In the genomic region with DNA sequence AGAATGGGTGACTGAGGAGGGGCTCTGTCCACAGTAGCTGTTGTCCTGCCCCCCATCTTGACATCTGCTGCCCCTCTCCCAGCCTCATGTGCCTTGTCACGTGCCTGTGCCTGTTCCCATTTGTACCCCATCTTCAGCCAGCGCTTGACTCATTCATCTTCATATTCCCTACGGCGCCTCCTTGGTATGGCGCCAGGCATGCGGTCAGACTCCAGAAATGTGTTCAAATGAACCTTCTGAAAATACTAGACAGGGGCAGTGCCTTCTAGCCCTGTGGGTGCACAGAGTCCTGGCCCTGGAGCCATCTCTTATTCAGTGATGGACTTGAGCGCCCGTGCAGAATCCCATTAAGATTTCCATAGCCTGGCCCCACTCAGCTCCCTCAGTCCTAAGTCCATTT, we compare ENCODE assay signal across 22 cellular contexts. TPM values are rescaled to one million over a fixed set of nuclear protein-coding genes. Genes with fewer than 3 reads are reported as not detected.
DNase-seq lines count a peak whose midpoint lies in the region; ATAC-seq and TF ChIP-seq lines count a peak whose summit lies in the region.
"Had no signal": no experiment of that assay in that cellular context is flagged by ENCODE, and none has a peak within 500 bp of the region (broad histone marks: within the 10 kb centered on the region; RNA-seq: fewer than 3 reads in every experiment).

No MANE protein-coding gene starts in this region.

- BruUV-seq in MCF 10A (replicated peaks; lab: Mats Ljungman, UMichigan) = no TSS peak

- no peak overlapping the region for H3K4me3 Mint-ChIP-seq in MCF 10A (ENCODE audit: unreplicated experiment)
- H3K4me3 Mint-ChIP-seq in neural progenitor cell = no peak overlapping the region
- H3K4me3 Mint-ChIP-seq: CD4-positive, alpha-beta memory T cell; GM23338 had no signal

- POLR2A ChIA-PET in MCF 10A (lab: Yijun Ruan, JAX) = no interaction called here

- H3K4me3 ChIP-seq in breast epithelium (no peak overlapping the region), neural progenitor cell (no peak overlapping the region)
- H3K4me3 ChIP-seq: BLaER1, GM23338, K562 had no signal

- H3K9me3 Mint-ChIP-seq in MCF 10A (ENCODE audit: unreplicated experiment) (no peaks in the 10 kb centered on the region), neural progenitor cell (no peaks in the 10 kb centered on the region)
- H3K9me3 Mint-ChIP-seq: CD14-positive monocyte; CD4-positive, alpha-beta memory T cell; GM23338 had no signal

- CTCF ChIA-PET in MCF 10A (lab: Yijun Ruan, JAX) = interaction anchor here (0.6 kb wide), 1 partner anchor 188 kb away, joined by 3 read pairs; no protein-coding TSS in a partner anchor

- H3K36me3 ChIP-seq in breast epithelium (no peaks in the 10 kb centered on the region), neural progenitor cell (no peaks in the 10 kb centered on the region)
- H3K36me3 ChIP-seq: BLaER1 had no signal

- no peaks in the 10 kb centered on the region for H3K79me2 ChIP-seq in neural progenitor cell (ENCODE audit: low read depth)

- no peak for ATAC-seq in GM19463 (IDR thresholded peaks at IDR 0.05; ENCODE audit: unreplicated experiment)
- ATAC-seq: GM23338, K562 had no signal

- no peak overlapping the region for H3K27ac Mint-ChIP-seq in MCF 10A (ENCODE audit: low read depth, unreplicated experiment)
- H3K27ac Mint-ChIP-seq in neural progenitor cell = peak overlapping the region; percentile 72
- H3K27ac Mint-ChIP-seq: CD4-positive, alpha-beta memory T cell; GM23338 had no signal

- peak; percentile 42 for DNase-seq in MCF 10A (ENCODE audit: unreplicated experiment)
- no peak for DNase-seq in breast epithelium (ENCODE audit: low spot score in 2 of 2)
- DNase-seq in M059J (ENCODE audit: low read depth) = peak; percentile 34
- peak; percentile 61 for DNase-seq in RPMI7951 (ENCODE audit: low read depth)
- no peak for DNase-seq in neural progenitor cell (ENCODE audit: low spot score)
- no peak for DNase-seq in D341Med (ENCODE audit: low spot score)
- DNase-seq in COLO829 (ENCODE audit: low spot score) = no peak
- DNase-seq: 8988T; Calu3; CD4-positive, alpha-beta memory T cell; DMS 273 treated with DMSO at 0.1 percent for 48 hours; GF-D8; HCEC 1CT; IMR-90 had no signal

- H2AFZ ChIP-seq in neural progenitor cell (replicated peaks) = no peak overlapping the region
- H2AFZ ChIP-seq: GM23338 had no signal

- peaks cover 6% of the 10 kb centered on the region for H3K4me1 Mint-ChIP-seq in MCF 10A (ENCODE audit: insufficient read depth, unreplicated experiment)
- peaks cover 47% of the 10 kb centered on the region for H3K4me1 Mint-ChIP-seq in neural progenitor cell
- H3K4me1 Mint-ChIP-seq: CD14-positive monocyte had no signal

- TF ChIP-seq CTCF in MCF 10A (IDR thresholded peaks at IDR 0.05; ENCODE audit: unreplicated experiment) = no peak
- no peak for TF ChIP-seq CTCF in breast epithelium (IDR thresholded peaks at IDR 0.05)
- no peak for TF ChIP-seq CTCF in neural progenitor cell (IDR thresholded peaks at IDR 0.05)

- H3K27ac ChIP-seq in breast epithelium = no peak overlapping the region
- no peak overlapping the region for H3K27ac ChIP-seq in neural progenitor cell
- H3K27ac ChIP-seq: BLaER1, HL-60 had no signal

- H3K36me3 Mint-ChIP-seq in MCF 10A (ENCODE audit: insufficient read depth, unreplicated experiment) (no peaks in the 10 kb centered on the region), neural progenitor cell (peaks cover 4% of the 10 kb centered on the region)
- H3K36me3 Mint-ChIP-seq: CD14-positive monocyte; CD4-positive, alpha-beta memory T cell had no signal

- H3K9me3 ChIP-seq in breast epithelium (no peaks in the 10 kb centered on the region), neural progenitor cell (ENCODE audit: low read depth) (no peaks in the 10 kb centered on the region)
- H3K9me3 ChIP-seq: BLaER1 had no signal

- H3K4me2 ChIP-seq in neural progenitor cell = no peak overlapping the region
- H3K4me2 ChIP-seq: BLaER1, GM23338 had no signal

- H3F3A ChIP-seq in neural progenitor cell (ENCODE audit: low read depth) = peaks cover 12% of the 10 kb centered on the region

- H4K20me1 ChIP-seq in neural progenitor cell (ENCODE audit: low read depth) = no peaks in the 10 kb centered on the region
- H4K20me1 ChIP-seq: BLaER1 had no signal

- H3K27me3 ChIP-seq in breast epithelium (peaks cover 0 to 24% of the 10 kb centered on the region in 2 donors), neural progenitor cell (no peaks in the 10 kb centered on the region)
- H3K27me3 ChIP-seq: BLaER1 had no signal

- no peak overlapping the region for H3K9ac ChIP-seq in neural progenitor cell
- H3K9ac ChIP-seq: BLaER1 had no signal

- H3K4me1 ChIP-seq in breast epithelium = no peaks in the 10 kb centered on the region
- peaks cover 14% of the 10 kb centered on the region for H3K4me1 ChIP-seq in neural progenitor cell
- H3K4me1 ChIP-seq: BLaER1 had no signal

- peaks cover 20% of the 10 kb centered on the region for H3K27me3 Mint-ChIP-seq in MCF 10A (ENCODE audit: insufficient read depth, unreplicated experiment)
- peaks cover 11% of the 10 kb centered on the region for H3K27me3 Mint-ChIP-seq in neural progenitor cell (ENCODE audit: insufficient read depth, low read depth)

- TF ChIP-seq POLR2A in breast epithelium (IDR thresholded peaks at IDR 0.05) = no peak

- intact Hi-C loops in MCF 10A (cut with micrococcal nuclease) = no loop called here
- intact Hi-C loops in breast epithelium (cut with DNase I; ENCODE audit: low total_unique reads) = no loop called here

RNA-seq across cellular contexts. Expression of a gene that starts 46.2 kb away (rescaled TPM):
- total RNA-seq in MCF 10A (2022) (not detected in 2 replicates), breast epithelium (not detected), neural progenitor cell (ENCODE audit: low replicate concordance) (1.8 and 3.6 TPM in 2 replicates)
- total RNA-seq in M059J (2014; rRNA removed; shearing (Covaris generic)) = not detected in 2 replicates
- total RNA-seq in RPMI7951 (2014; rRNA removed; shearing (Covaris generic)) = 0.29 TPM in 1 of 2 replicates, not detected in the other
- total RNA-seq: A673; Calu3; CD4-positive, alpha-beta memory T cell; HT1080; IMR-90; K562 had no signal

RNA-seq across cellular contexts. Expression of a gene that starts 49.6 kb away (rescaled TPM):
- total RNA-seq in MCF 10A (2022) (9.7 and 10.6 TPM in 2 replicates), breast epithelium (10 to 100 TPM; 11.2 to 18.0 (median 16.8) TPM), neural progenitor cell (ENCODE audit: low replicate concordance) (28.6 and 29.5 TPM in 2 replicates)
- 14.8 and 19.0 TPM in 2 replicates for total RNA-seq in M059J (2014; rRNA removed; shearing (Covaris generic))
- 10.8 and 13.5 TPM in 2 replicates for total RNA-seq in RPMI7951 (2014; rRNA removed; shearing (Covaris generic))

Comparison
In these comparisons a context has a peak if more than half of its experiments do, and no peak if none do; other contexts are left out.
1. DNase-seq: peak in MCF 10A (single experiment), M059J (single experiment) and RPMI7951 (single experiment); none in breast epithelium (0 of 2), neural progenitor cell (single experiment), D341Med (single experiment) and COLO829 (single experiment).